8 cellular contexts compared by ENCODE assay signal in the genomic region with DNA sequence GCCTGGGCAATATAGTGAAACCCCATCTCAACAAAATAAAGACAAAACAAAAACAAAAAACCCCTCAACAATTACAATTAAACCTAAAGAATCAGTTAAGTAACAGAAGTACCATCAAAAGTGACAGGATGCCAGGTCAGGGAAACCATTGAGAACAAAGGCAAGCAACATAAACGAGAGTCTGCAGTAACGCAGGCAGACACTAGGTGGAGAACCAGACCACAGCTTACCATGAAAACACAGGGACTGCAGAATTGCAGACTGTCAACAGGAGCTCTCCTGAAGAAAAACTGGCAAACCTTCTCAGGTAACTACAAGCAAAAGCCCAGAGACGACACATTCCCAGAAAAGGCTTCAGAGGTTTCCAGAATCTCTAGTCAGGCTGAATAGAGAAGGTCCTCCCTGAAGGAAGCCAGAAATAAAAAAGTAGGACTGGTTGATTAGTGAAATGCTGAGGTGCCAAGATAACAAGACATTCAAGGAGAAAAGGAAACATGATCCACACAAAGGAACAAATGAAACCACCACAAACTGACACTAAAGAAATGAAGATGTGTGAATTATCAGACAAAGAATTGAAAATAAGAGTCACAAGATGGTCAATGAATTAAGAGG. TPM values are rescaled to one million over a fixed set of nuclear protein-coding genes. Genes with fewer than 3 reads are reported as not detected.
A peak's percentile ranks its signal among the peaks of the same experiment; 100 is the strongest.
DNase-seq lines count a peak whose midpoint lies in the region; ATAC-seq and TF ChIP-seq lines count a peak whose summit lies in the region.

No MANE protein-coding gene starts in this region.

- H3K27me3 Mint-ChIP-seq in activated naive CD8-positive, alpha-beta T cell treated with anti-CD3 and anti-CD28 coated beads, Interleukin-2, amount 10 ng/mL, durations not matched to agents 7 days and 5 days, result no peaks in the 10 kb centered on the region

- POLR2A ChIA-PET in GM10248 (lab: Yijun Ruan, JAX), result no interaction called here
- POLR2A ChIA-PET in activated naive CD8-positive, alpha-beta T cell treated with anti-CD3 and anti-CD28 coated beads, Interleukin-2, amount 10 ng/mL, durations not matched to agents 7 days and 5 days (lab: Charles Lee), result interaction anchor here (0.5 to 1.8 kb wide), 3 partner anchors 36 to 638 kb away, joined by 3 to 4 read pairs (median 4); no protein-coding TSS in a partner anchor

- H3K27ac ChIP-seq in prostate gland, result peak overlapping the region; percentile 41 to 42

- no peak for TF ChIP-seq POLR2A in prostate gland (IDR thresholded peaks at IDR 0.05)

- H3K27me3 ChIP-seq in prostate gland (replicated peaks; ENCODE audit: insufficient read depth), result no peaks in the 10 kb centered on the region

- H3K27ac Mint-ChIP-seq in activated naive CD8-positive, alpha-beta T cell treated with anti-CD3 and anti-CD28 coated beads, Interleukin-2, amount 10 ng/mL, durations not matched to agents 7 days and 5 days, result peak overlapping the region; percentile 57

- 2% methylated on average over 3 of the region's 3 CpGs for WGBS in prostate gland

- no peak overlapping the region for H3K4me3 ChIP-seq in prostate gland

- CTCF ChIA-PET in GM10248 (lab: Yijun Ruan, JAX), result interaction anchor here (0.7 to 1.6 kb wide), 9 partner anchors 8 to 942 kb away, joined by 3 to 4 read pairs (median 3); no protein-coding TSS in a partner anchor

- H3K4me1 ChIP-seq in prostate gland (replicated peaks), result no peaks in the 10 kb centered on the region

- no peaks in the 10 kb centered on the region for H3K36me3 ChIP-seq in prostate gland

- intact Hi-C loops in Right ventricle myocardium superior (cut with DNase I), result loop anchor here (10.0 kb wide), 1 partner anchor 169 kb away; a partner anchor contains a TSS
- intact Hi-C loops in prostate gland (cut with DNase I), result loop anchor here (5.0 to 10.0 kb wide), 4 partner anchors 139 to 549 kb away; a partner anchor contains a TSS

- H3K4me1 Mint-ChIP-seq in activated naive CD8-positive, alpha-beta T cell treated with anti-CD3 and anti-CD28 coated beads, Interleukin-2, amount 10 ng/mL, durations not matched to agents 7 days and 5 days, result peaks cover 19% of the 10 kb centered on the region

- ATAC-seq in activated naive CD8-positive, alpha-beta T cell treated with anti-CD3 and anti-CD28 coated beads, Interleukin-2, amount 10 ng/mL, durations not matched to agents 7 days and 5 days (ENCODE audit: low read depth), result peak; percentile 34
- ATAC-seq in Right ventricle myocardium superior (ENCODE audit: poor library complexity) (peak; percentile 69), GM21723 (IDR thresholded peaks at IDR 0.05; ENCODE audit: unreplicated experiment) (no peak), HG03097 (IDR thresholded peaks at IDR 0.05; ENCODE audit: low FRiP score, unreplicated experiment) (no peak)

- TF ChIP-seq CTCF in GM10248 (IDR thresholded peaks at IDR 0.05; ENCODE audit: control extremely low read depth, extremely low read depth, low read depth, missing control alignments) (peak; percentile 90), prostate gland (IDR thresholded peaks at IDR 0.05) (peak; percentile 71 to 94 (median 91))

- H3K9me3 ChIP-seq in prostate gland, result no peaks in the 10 kb centered on the region

- H3K36me3 Mint-ChIP-seq in activated naive CD8-positive, alpha-beta T cell treated with anti-CD3 and anti-CD28 coated beads, Interleukin-2, amount 10 ng/mL, durations not matched to agents 7 days and 5 days, result peaks cover 48% of the 10 kb centered on the region

- peak; percentile 66 for DNase-seq in GM10248 (ENCODE audit: extremely low spot score)
- DNase-seq in NCI-H1417 (lab: John Stamatoyannopoulos, UW), result peak; percentile 71 to 89 (median 85)
- peak; percentile 58 for DNase-seq in T follicular helper cell (ENCODE audit: low read depth)
- DNase-seq in activated naive CD8-positive, alpha-beta T cell treated with anti-CD3 and anti-CD28 coated beads, Interleukin-2, amount 10 ng/mL, durations not matched to agents 7 days and 5 days, result peak; percentile 63
- DNase-seq in Right ventricle myocardium superior, result peak; percentile 74
- DNase-seq in prostate gland (ENCODE audit: low spot score), result peak; percentile 83

- peak overlapping the region; percentile 15 for H3K4me3 Mint-ChIP-seq in activated naive CD8-positive, alpha-beta T cell treated with anti-CD3 and anti-CD28 coated beads, Interleukin-2, amount 10 ng/mL, durations not matched to agents 7 days and 5 days

- H3K9me3 Mint-ChIP-seq in activated naive CD8-positive, alpha-beta T cell treated with anti-CD3 and anti-CD28 coated beads, Interleukin-2, amount 10 ng/mL, durations not matched to agents 7 days and 5 days, result peaks cover 28% of the 10 kb centered on the region

RNA-seq across cellular contexts. Expression of a gene that starts 2.2 kb away (rescaled TPM):
- 10 to 100 TPM; 11.3 to 11.4 TPM for total RNA-seq in activated naive CD8-positive, alpha-beta T cell treated with anti-CD3 and anti-CD28 coated beads, Interleukin-2, amount 10 ng/mL, durations not matched to agents 7 days and 5 days
- total RNA-seq in Right ventricle myocardium superior (1.3 TPM), prostate gland (10 to 100 TPM in 1 of 2 donors, 1 to 10 TPM in 1; 4.7 to 26.1 TPM)

RNA-seq across cellular contexts. Expression of a gene that starts 36.5 kb away (rescaled TPM):
- 10 to 100 TPM; 17.6 to 17.7 TPM for total RNA-seq in activated naive CD8-positive, alpha-beta T cell treated with anti-CD3 and anti-CD28 coated beads, Interleukin-2, amount 10 ng/mL, durations not matched to agents 7 days and 5 days
- total RNA-seq in Right ventricle myocardium superior, result 5.8 TPM
- 10 to 100 TPM in 1 of 2 donors, 1 to 10 TPM in 1; 9.3 to 14.4 TPM for total RNA-seq in prostate gland

RNA-seq across cellular contexts. Expression of a gene that starts 59.3 kb away (rescaled TPM):
- total RNA-seq in activated naive CD8-positive, alpha-beta T cell treated with anti-CD3 and anti-CD28 coated beads, Interleukin-2, amount 10 ng/mL, durations not matched to agents 7 days and 5 days, result 10 to 100 TPM; 17.0 to 17.8 TPM
- 21.1 TPM for total RNA-seq in Right ventricle myocardium superior
- total RNA-seq in prostate gland, result 10 to 100 TPM; 28.1 to 35.8 TPM

Comparison
In these comparisons a context has a peak if more than half of its experiments do, and no peak if none do; other contexts are left out.
1. ATAC-seq: peak in activated naive CD8-positive, alpha-beta T cell treated with anti-CD3 and anti-CD28 coated beads, Interleukin-2, amount 10 ng/mL, durations not matched to agents 7 days and 5 days (single experiment) and Right ventricle myocardium superior (single experiment); none in GM21723 (single experiment) and HG03097 (single experiment).
2. Peak in every context shown above with its lines, with median percentiles within 50 percentile points of each other: DNase-seq.